Comparison of ENCODE assay signal across 8 cellular contexts in genomic region chr4:105708376-105709080, GRCh38. TPM values are rescaled to one million over a fixed set of nuclear protein-coding genes. Genes with fewer than 3 reads are reported as not detected.
DNase-seq lines count a peak whose midpoint lies in the region; ATAC-seq, FAIRE-seq and TF ChIP-seq lines count a peak whose summit lies in the region.

GSTCD (plus strand) TSS chr4:105708784; CDS start chr4:105717614, 8,830 bp downstream.
INTS12 (minus strand) TSS chr4:105708689; CDS start chr4:105700005, 8,684 bp downstream.

- H3K9me2 ChIP-seq in Loucy (replicated peaks; ENCODE audit: low read depth, low read length) = no peaks in the 10 kb centered on the region

- H4K20me1 ChIP-seq in Loucy (ENCODE audit: insufficient read depth, low read length, poor library complexity, severe bottlenecking) = peaks cover 11% of the 10 kb centered on the region

- H3K79me2 ChIP-seq in Loucy (ENCODE audit: insufficient read depth, low read length) = peaks cover 78% of the 10 kb centered on the region

- no peaks in the 10 kb centered on the region for H3K9me3 ChIP-seq in Loucy (ENCODE audit: insufficient read depth, low read depth, low read length)

- H3F3A ChIP-seq in Loucy (ENCODE audit: low read depth) = no peaks in the 10 kb centered on the region

- peaks cover 47% of the 10 kb centered on the region for H3K4me1 ChIP-seq in Loucy (ENCODE audit: insufficient read depth, low read length, poor library complexity, severe bottlenecking)

- TF ChIP-seq CTCF in Loucy (conservative IDR thresholded peaks at IDR 0.05; ENCODE audit: low read length) = no peak
- no peak for TF ChIP-seq CTCF in fibroblast of pulmonary artery (IDR thresholded peaks at IDR 0.05; ENCODE audit: low read length, missing control alignments)

- peak within 1 kb of the TSS; percentile 99 for H2AFZ ChIP-seq in Loucy (ENCODE audit: low read length)

- H3K4me3 ChIP-seq in Loucy (ENCODE audit: low read length, poor library complexity, severe bottlenecking) (peak within 1 kb of the TSS; percentile 97), fibroblast of pulmonary artery (replicated peaks; ENCODE audit: low read depth, low read length) (peak within 1 kb of the TSS; percentile 58)

- peak within 1 kb of the TSS; percentile 77 to 90 for H3K27ac Mint-ChIP-seq in natural killer cell treated with Interleukin-12 subunit alpha and Interleukin-12 subunit beta and Interleukin-15 and Interleukin-18, amount 100 ng/mL, for 72 hours

- H3K36me3 Mint-ChIP-seq in natural killer cell treated with Interleukin-12 subunit alpha and Interleukin-12 subunit beta and Interleukin-15 and Interleukin-18, amount 100 ng/mL, for 72 hours = peaks cover 6% of the 10 kb centered on the region

- DNase-seq in EL (peak; percentile 90), H54 (ENCODE audit: insufficient read length, low spot score) (peak; percentile 32), fibroblast of pulmonary artery (ENCODE audit: low read depth) (peak; percentile 96)
- DNase-seq in activated effector memory CD4-positive, alpha-beta T cell treated with Interleukin-2 at 50 U/mL for 16 hours = peak; percentile 81
- DNase-seq in natural killer cell treated with Interleukin-12 subunit alpha and Interleukin-12 subunit beta and Interleukin-15 and Interleukin-18, amount 100 ng/mL, for 72 hours (ENCODE audit: low spot score) = peak; percentile 90
- peak; percentile 90 for DNase-seq in stimulated activated naive CD8-positive, alpha-beta T cell treated with anti-CD3 and anti-CD28 coated beads, Interleukin-15, Interleukin-2, amounts not matched to agents 100 U/mL and 50 U/mL, for 24 hours

- no peaks in the 10 kb centered on the region for H3K36me3 ChIP-seq in Loucy (ENCODE audit: insufficient read depth, low read length)

- peak within 1 kb of the TSS; percentile 85 for H3K9ac ChIP-seq in Loucy (ENCODE audit: low read depth, low read length, poor library complexity, severe bottlenecking)

- peak within 1 kb of the TSS; percentile 92 for H3K4me3 Mint-ChIP-seq in natural killer cell treated with Interleukin-12 subunit alpha and Interleukin-12 subunit beta and Interleukin-15 and Interleukin-18, amount 100 ng/mL, for 72 hours

- TF ChIP-seq POLR2A in H54 (IDR thresholded peaks at IDR 0.05; ENCODE audit: low read depth, low read length) = peak; percentile 85
- TF ChIP-seq POLR2A in Raji (IDR thresholded peaks at IDR 0.05; ENCODE audit: insufficient read depth, low read depth, low read length) = peak; percentile 89

- peak; percentile 98 to 99 for ATAC-seq in natural killer cell treated with Interleukin-12 subunit alpha and Interleukin-12 subunit beta and Interleukin-15 and Interleukin-18, amount 100 ng/mL, for 72 hours
- peak; percentile 97 for ATAC-seq in stimulated activated naive CD8-positive, alpha-beta T cell treated with anti-CD3 and anti-CD28 coated beads, Interleukin-15, Interleukin-2, amounts not matched to agents 100 U/mL and 50 U/mL, for 24 hours

- H3K4me1 Mint-ChIP-seq in natural killer cell treated with Interleukin-12 subunit alpha and Interleukin-12 subunit beta and Interleukin-15 and Interleukin-18, amount 100 ng/mL, for 72 hours (ENCODE audit: low read depth in 2 of 2) = peaks cover 20 to 35% of the 10 kb centered on the region in 2 donors

- no peaks in the 10 kb centered on the region for H3K27me3 Mint-ChIP-seq in natural killer cell treated with Interleukin-12 subunit alpha and Interleukin-12 subunit beta and Interleukin-15 and Interleukin-18, amount 100 ng/mL, for 72 hours

- H3K9me3 Mint-ChIP-seq in natural killer cell treated with Interleukin-12 subunit alpha and Interleukin-12 subunit beta and Interleukin-15 and Interleukin-18, amount 100 ng/mL, for 72 hours = no peaks in the 10 kb centered on the region

- peak; percentile 15 for FAIRE-seq in H54 (lab: Jason Lieb, UNC)

- H3K27me3 ChIP-seq in Loucy (ENCODE audit: insufficient read depth, low read length, poor library complexity, severe bottlenecking) = no peaks in the 10 kb centered on the region

- peak within 1 kb of the TSS; percentile 94 for H3K4me2 ChIP-seq in Loucy (ENCODE audit: low read depth, low read length, poor library complexity, severe bottlenecking)

RNA-seq across cellular contexts. Expression of gene GSTCD, which starts in this region (rescaled TPM):
- 10 to 100 TPM; 17.1 to 24.8 TPM for total RNA-seq in natural killer cell treated with Interleukin-12 subunit alpha and Interleukin-12 subunit beta and Interleukin-15 and Interleukin-18, amount 100 ng/mL, for 72 hours

RNA-seq across cellular contexts. Expression of gene INTS12, which starts in this region (rescaled TPM):
- total RNA-seq in natural killer cell treated with Interleukin-12 subunit alpha and Interleukin-12 subunit beta and Interleukin-15 and Interleukin-18, amount 100 ng/mL, for 72 hours = 10 to 100 TPM; 20.4 to 24.4 TPM

Comparison
In these comparisons a context has a peak if more than half of its experiments do, and no peak if none do; other contexts are left out.
1. Peak in every context shown above with its lines: DNase-seq, ATAC-seq and H3K4me3 ChIP-seq.
2. DNase-seq: peak in every context shown above with its lines; median percentile 96 in fibroblast of pulmonary artery; 90 in EL; 90 in natural killer cell treated with Interleukin-12 subunit alpha and Interleukin-12 subunit beta and Interleukin-15 and Interleukin-18, amount 100 ng/mL, for 72 hours; 90 in stimulated activated naive CD8-positive, alpha-beta T cell treated with anti-CD3 and anti-CD28 coated beads, Interleukin-15, Interleukin-2, amounts not matched to agents 100 U/mL and 50 U/mL, for 24 hours; 81 in activated effector memory CD4-positive, alpha-beta T cell treated with Interleukin-2 at 50 U/mL for 16 hours; 32 in H54.